18 cellular contexts compared by ENCODE assay signal in genomic region chr17:6596076-6596475, GRCh38. TPM values are rescaled to one million over a fixed set of nuclear protein-coding genes. Genes with fewer than 3 reads are reported as not detected.
DNase-seq lines count a peak whose midpoint lies in the region; ATAC-seq and TF ChIP-seq lines count a peak whose summit lies in the region.
"Had no signal": no experiment of that assay in that cellular context is flagged by ENCODE, and none has a peak within 500 bp of the region (broad histone marks: within the 10 kb centered on the region; RNA-seq: fewer than 3 reads in every experiment).

No MANE protein-coding gene starts in this region.

- H3K27ac ChIP-seq in SJCRH30 (peak overlapping the region; percentile 30), layer of hippocampus (ENCODE audit: low read depth, low read length) (peak overlapping the region; percentile 42), psoas muscle (no peak overlapping the region), transverse colon (no peak overlapping the region)

- DNase-seq in SJCRH30, result peak; percentile 39 to 66
- no peak for DNase-seq in psoas muscle
- DNase-seq in dedifferentiated amniotic fluid mesenchymal stem cell (ENCODE audit: extremely low spot score), result no peak
- DNase-seq in transverse colon, result no peak
- DNase-seq: ACHN; BE2C; C1 segment of cervical spinal cord; Caco-2; CD4-positive, alpha-beta T cell; H7; HFFc6 had no signal

- H3K36me3 ChIP-seq in SJCRH30 (peaks cover 11% of the 10 kb centered on the region), psoas muscle (ENCODE audit: insufficient read depth in 1 of 2, low read depth in 1 of 2) (peaks cover 3 to 48% of the 10 kb centered on the region in 2 donors), transverse colon (peaks cover 0 to 22% (median 10%) of the 10 kb centered on the region in 4 donors)

- peak; percentile 17 to 49 (median 33) for ATAC-seq in psoas muscle
- no peak for ATAC-seq in GM21717 (IDR thresholded peaks at IDR 0.05; ENCODE audit: unreplicated experiment)
- ATAC-seq in HG02870 (IDR thresholded peaks at IDR 0.05; ENCODE audit: unreplicated experiment), result no peak
- ATAC-seq: GM23338, HCT116, HepG2 had no signal

- in situ Hi-C loops in transverse colon (cut with MboI; ENCODE audit: low pct_ligation_motif_present in 1 of 4, low pct_unique_long_range_greater_than_20kb in 1 of 4, low sequenced_read_pairs in 3 of 4), result no loop called here

- 60 to 72% (median 65%) methylated on average over 7 of the region's 7 CpGs for WGBS in psoas muscle, 3 donors
- 95% methylated on average over 7 of the region's 7 CpGs for WGBS in transverse colon (ENCODE audit: low coverage in 1 of 2), 2 donors

- TF ChIP-seq POLR2A in transverse colon (IDR thresholded peaks at IDR 0.05), result no peak

- H3K4me1 ChIP-seq in SJCRH30, result peaks cover 14% of the 10 kb centered on the region
- H3K4me1 ChIP-seq in psoas muscle, result peaks cover 7% of the 10 kb centered on the region
- H3K4me1 ChIP-seq in transverse colon, result peaks cover 10 to 45% (median 27%) of the 10 kb centered on the region in 4 donors
- H3K4me1 ChIP-seq: BE2C had no signal

- no peak for TF ChIP-seq EP300 in transverse colon (IDR thresholded peaks at IDR 0.05; ENCODE audit: low read depth)

- H3K4me3 ChIP-seq in SJCRH30 (no peak overlapping the region), psoas muscle (no peak overlapping the region), transverse colon (no peak overlapping the region)
- H3K4me3 ChIP-seq: GM23338 had no signal

- TF ChIP-seq CTCF in psoas muscle (IDR thresholded peaks at IDR 0.05), result no peak
- TF ChIP-seq CTCF in transverse colon (IDR thresholded peaks at IDR 0.05), result no peak

- H3K27me3 ChIP-seq in SJCRH30 (no peaks in the 10 kb centered on the region), layer of hippocampus (ENCODE audit: control insufficient read depth, insufficient read depth, low read length) (no peaks in the 10 kb centered on the region), psoas muscle (ENCODE audit: insufficient read depth in 3 of 3, low read length in 2 of 3) (peaks cover 0 to 2% (median 0%) of the 10 kb centered on the region in 3 donors), transverse colon (no peaks in the 10 kb centered on the region)
- H3K27me3 ChIP-seq: BE2C had no signal

- H3K9me3 ChIP-seq in SJCRH30 (replicated peaks) (no peaks in the 10 kb centered on the region), psoas muscle (no peaks in the 10 kb centered on the region), transverse colon (no peaks in the 10 kb centered on the region)
- H3K9me3 ChIP-seq: BE2C, Caco-2 had no signal

- intact Hi-C loops in psoas muscle (cut with DNase I), result no loop called here
- intact Hi-C loops in transverse colon (cut with DNase I; ENCODE audit: low total_unique reads), result no loop called here

RNA-seq across cellular contexts. Expression of gene PITPNM3, which starts 39.7 kb away (rescaled TPM):
- 39.2 and 39.7 TPM in 2 replicates for total RNA-seq in SJCRH30 (2014; rRNA removed; shearing (Covaris generic))
- total RNA-seq in psoas muscle, result under 1 TPM; 0.32 to 0.65 (median 0.53) TPM
- polyA plus RNA-seq in psoas muscle, result under 1 TPM; 0.08 to 0.31 (median 0.27) TPM
- 10 to 100 TPM; 12.7 to 51.6 (median 29.7) TPM for total RNA-seq in transverse colon
- polyA plus RNA-seq: IgD-negative memory B cell had no signal

RNA-seq across cellular contexts. Expression of gene KIAA0753, which starts 44.4 kb away (rescaled TPM):
- 9.6 and 14.3 TPM in 2 replicates for total RNA-seq in SJCRH30 (2014; rRNA removed; shearing (Covaris generic))
- total RNA-seq in psoas muscle, result 1 to 10 TPM; 2.7 to 4.3 (median 3.0) TPM
- 1 to 10 TPM; 2.4 to 4.7 (median 3.5) TPM for polyA plus RNA-seq in psoas muscle
- total RNA-seq in transverse colon, result 10 to 100 TPM in 3 of 4 donors, 1 to 10 TPM in 1; 9.8 to 41.1 (median 16.9) TPM

RNA-seq across cellular contexts. Expression of gene TXNDC17, which starts 44.8 kb away (rescaled TPM):
- 62.0 and 66.1 TPM in 2 replicates for total RNA-seq in SJCRH30 (2014; rRNA removed; shearing (Covaris generic))
- total RNA-seq in psoas muscle (10 to 100 TPM; 27.5 to 41.1 (median 30.9) TPM), transverse colon (100 to 1,000 TPM in 3 of 4 donors, 10 to 100 TPM in 1; 60.2 to 439 (median 238) TPM)
- polyA plus RNA-seq in psoas muscle, result 100 to 1,000 TPM in 2 of 3 donors, 10 to 100 TPM in 1; 81.1 to 159 (median 100) TPM

RNA-seq across cellular contexts. Expression of gene MED31, which starts 55.3 kb away (rescaled TPM):
- total RNA-seq in SJCRH30 (2014; rRNA removed; shearing (Covaris generic)), result 20.1 and 22.1 TPM in 2 replicates
- 10 to 100 TPM; 12.2 to 12.8 (median 12.7) TPM for total RNA-seq in psoas muscle
- polyA plus RNA-seq in psoas muscle, result 10 to 100 TPM; 12.7 to 55.2 (median 22.0) TPM
- total RNA-seq in transverse colon, result 10 to 100 TPM in 1 of 4 donors, 1 to 10 TPM in 3; 1.2 to 36.3 (median 5.9) TPM

RNA-seq across cellular contexts. Expression of gene C17orf100, which starts 55.5 kb away (rescaled TPM):
- 1.4 and 1.9 TPM in 2 replicates for total RNA-seq in SJCRH30 (2014; rRNA removed; shearing (Covaris generic))
- total RNA-seq in psoas muscle (under 1 TPM; 0.34 to 0.77 (median 0.65) TPM), transverse colon (1 to 10 TPM in 2 of 4 donors, not detected in 2; 1.4 to 1.7 TPM)
- polyA plus RNA-seq in psoas muscle, result 1 to 10 TPM in 2 of 3 donors, under 1 TPM in 1; 0.61 to 1.4 (median 1.3) TPM

Comparison
In these comparisons a context has a peak if more than half of its experiments do, and no peak if none do; other contexts are left out.
1. DNase-seq: peak in SJCRH30 (2 of 2); none in psoas muscle (0 of 2), dedifferentiated amniotic fluid mesenchymal stem cell (single experiment) and transverse colon (single experiment).
2. H3K27ac ChIP-seq: peak in SJCRH30 (single experiment) and layer of hippocampus (single experiment); none in psoas muscle (single experiment) and transverse colon (0 of 4).
3. ATAC-seq: peak in psoas muscle (4 of 4); none in GM21717 (single experiment) and HG02870 (single experiment).
4. RNA of gene PITPNM3, which starts 39.7 kb away (total RNA-seq): 12.7 to 51.6 TPM in transverse colon and 39.2 to 39.7 TPM in SJCRH30; 0.32 to 0.65 TPM in psoas muscle; every median in the first group is over 4 times any median in the second.